ENCODE assay signal across 16 cellular contexts in the genomic region with DNA sequence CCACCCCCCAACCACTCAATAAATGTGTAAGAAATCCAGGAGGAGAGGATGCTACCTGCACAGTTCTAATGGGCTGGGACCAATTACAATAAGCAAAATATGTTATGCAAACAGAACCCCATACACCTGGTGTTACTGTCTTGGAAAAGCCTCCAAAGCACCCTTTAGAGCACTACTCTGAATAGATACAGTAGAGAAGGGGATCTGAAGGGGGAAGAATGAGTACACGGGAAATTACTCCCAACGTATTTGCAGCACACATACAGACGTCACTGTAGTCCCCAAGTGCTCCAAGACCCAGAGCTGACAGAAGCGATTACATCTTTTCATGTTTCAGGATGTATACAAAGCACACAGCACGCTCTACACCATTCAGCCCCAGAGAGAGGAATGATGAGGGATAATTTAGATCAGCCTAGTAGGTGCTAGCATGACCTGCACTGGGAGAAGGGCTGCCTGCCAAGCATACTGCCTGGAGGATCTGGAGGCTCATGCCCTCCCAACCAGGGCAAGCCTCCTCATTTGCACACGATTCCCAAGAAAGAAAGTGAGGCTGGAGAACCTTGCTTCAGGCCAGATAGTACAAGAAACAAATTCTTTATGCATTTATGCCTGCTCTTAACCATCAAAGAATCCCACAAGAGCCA.
"Had no signal": no experiment of that assay in that cellular context is flagged by ENCODE, and none has a peak within 500 bp of the region (broad histone marks: within the 10 kb centered on the region; RNA-seq: fewer than 3 reads in every experiment).

No MANE protein-coding gene starts in this region.

- H3K4me3 ChIP-seq: adrenal gland, body of pancreas, gastrocnemius medialis, skin epidermis, testis, transverse colon had no signal

- H3K9me3 Mint-ChIP-seq: activated CD4-positive, alpha-beta T cell treated with anti-CD3 and anti-CD28 coated beads, Interleukin-2, amount 10 ng/mL, durations not matched to agents 24 days and 14 days; effector memory CD8-positive, alpha-beta T cell; naive B cell had no signal

- FAIRE-seq: islet of Langerhans had no signal

- H3K27ac ChIP-seq: adrenal gland, body of pancreas, gastrocnemius medialis, neutrophil, skin epidermis, testis, transverse colon had no signal

- H3K27me3 Mint-ChIP-seq: activated CD4-positive, alpha-beta memory T cell treated with anti-CD3 and anti-CD28 coated beads, Interleukin-2, amount 10 ng/mL, durations not matched to agents 7 days and 5 days; activated CD4-positive, alpha-beta T cell treated with anti-CD3 and anti-CD28 coated beads, Interleukin-2, amount 10 ng/mL, durations not matched to agents 24 days and 14 days; activated naive CD8-positive, alpha-beta T cell treated with anti-CD3 and anti-CD28 coated beads for 36 hours; effector memory CD8-positive, alpha-beta T cell; naive B cell had no signal

- H3K36me3 ChIP-seq: adrenal gland, gastrocnemius medialis, neutrophil, transverse colon had no signal

- H3K9me3 ChIP-seq: body of pancreas, gastrocnemius medialis, neutrophil, testis, transverse colon had no signal

- H3K27ac Mint-ChIP-seq: activated CD4-positive, alpha-beta T cell treated with anti-CD3 and anti-CD28 coated beads, Interleukin-2, amount 10 ng/mL, durations not matched to agents 24 days and 14 days; mesothelial cell of epicardium; nephron progenitor cell had no signal

- H3K36me3 Mint-ChIP-seq: mesothelial cell of epicardium had no signal

- H3K4me3 Mint-ChIP-seq: activated CD4-positive, alpha-beta memory T cell treated with anti-CD3 and anti-CD28 coated beads, Interleukin-2, amount 10 ng/mL, durations not matched to agents 7 days and 5 days; activated CD4-positive, alpha-beta T cell treated with anti-CD3 and anti-CD28 coated beads, Interleukin-2, amount 10 ng/mL, durations not matched to agents 24 days and 14 days; activated naive CD8-positive, alpha-beta T cell treated with anti-CD3 and anti-CD28 coated beads for 36 hours; effector memory CD8-positive, alpha-beta T cell; mesothelial cell of epicardium; naive B cell; nephron progenitor cell had no signal

- DNase-seq: cortex of kidney had no signal

- H3K27me3 ChIP-seq: adrenal gland, body of pancreas, gastrocnemius medialis, neutrophil, testis, transverse colon had no signal
